Comparison of ENCODE assay signal across 21 cellular contexts in the genomic region with DNA sequence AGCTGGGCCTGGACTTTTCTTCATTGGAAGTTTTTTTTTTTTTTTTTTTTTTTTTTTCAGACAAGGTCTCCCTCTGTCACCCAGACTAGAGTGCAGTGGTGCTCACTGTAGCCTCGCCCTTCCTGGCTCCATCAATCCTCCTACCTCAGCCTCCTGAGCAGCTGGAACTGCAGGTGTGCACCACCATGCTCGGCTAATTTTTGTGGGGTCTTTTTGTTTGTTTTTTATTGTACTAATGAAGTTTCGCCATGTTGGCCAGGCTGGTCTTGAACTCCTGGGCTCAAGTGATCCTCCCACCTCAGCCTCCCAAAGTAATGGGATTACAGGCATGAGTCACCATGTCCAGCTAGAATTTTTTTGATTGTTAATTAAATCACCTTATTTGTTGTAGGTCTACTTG. TPM values are rescaled to one million over a fixed set of nuclear protein-coding genes. Genes with fewer than 3 reads are reported as not detected.
DNase-seq lines count a peak whose midpoint lies in the region; ATAC-seq and TF ChIP-seq lines count a peak whose summit lies in the region.
"Had no signal": no experiment of that assay in that cellular context is flagged by ENCODE, and none has a peak within 500 bp of the region (broad histone marks: within the 10 kb centered on the region; RNA-seq: fewer than 3 reads in every experiment).

No MANE protein-coding gene starts in this region.

- POLR2A ChIA-PET in HEK293T (lab: Yijun Ruan, JAX) = no interaction called here

- no peak overlapping the region for H3K4me3 Mint-ChIP-seq in activated T-cell treated with anti-CD3 and anti-CD28 coated beads, Interleukin-2, amount 50 U/mL, for 24 hours
- H3K4me3 Mint-ChIP-seq in endothelial cell (ENCODE audit: unreplicated experiment) = no peak overlapping the region
- no peak overlapping the region for H3K4me3 Mint-ChIP-seq in stimulated activated memory B cell treated with anti-CD40 and anti-IgM and Interleukin-4, amounts not matched to agents 10 μg/mL and 1 μg/mL and 100 μg/mL, for 72 hours
- H3K4me3 Mint-ChIP-seq: GM23338, H9 had no signal

- no peaks in the 10 kb centered on the region for H3K9me3 Mint-ChIP-seq in activated T-cell treated with anti-CD3 and anti-CD28 coated beads, Interleukin-2, amount 50 U/mL, for 24 hours
- H3K9me3 Mint-ChIP-seq in endothelial cell (ENCODE audit: unreplicated experiment) = no peaks in the 10 kb centered on the region
- no peaks in the 10 kb centered on the region for H3K9me3 Mint-ChIP-seq in stimulated activated memory B cell treated with anti-CD40 and anti-IgM and Interleukin-4, amounts not matched to agents 10 μg/mL and 1 μg/mL and 100 μg/mL, for 72 hours
- H3K9me3 Mint-ChIP-seq: CD4-positive, alpha-beta memory T cell; GM23338; H9 had no signal

- no peak overlapping the region for H3K27ac Mint-ChIP-seq in activated T-cell treated with anti-CD3 and anti-CD28 coated beads, Interleukin-2, amount 50 U/mL, for 24 hours
- peak overlapping the region; percentile 24 for H3K27ac Mint-ChIP-seq in endothelial cell (ENCODE audit: unreplicated experiment)
- no peak overlapping the region for H3K27ac Mint-ChIP-seq in stimulated activated memory B cell treated with anti-CD40 and anti-IgM and Interleukin-4, amounts not matched to agents 10 μg/mL and 1 μg/mL and 100 μg/mL, for 72 hours
- H3K27ac Mint-ChIP-seq: CD4-positive, alpha-beta memory T cell; GM23338; H9 had no signal

- DNase-seq in activated T-cell treated with anti-CD3 and anti-CD28 coated beads, Interleukin-2, amount 50 U/mL, for 24 hours = peak; percentile 12
- DNase-seq in activated T-cell treated with anti-CD3 and anti-CD28 coated beads, Interleukin-2, amount 50 U/mL, for 48 hours = no peak
- DNase-seq in HEK293T (ENCODE audit: extremely low spot score) (no peak), endothelial cell (ENCODE audit: low spot score) (no peak), ecto neural progenitor cell (ENCODE audit: low spot score) (no peak)
- DNase-seq: C1 segment of cervical spinal cord; Calu3; CD4-positive, alpha-beta memory T cell; COR-L47; DMS53; DMS79 treated with DMSO at 0.1 percent for 48 hours; GF-D8; H9 had no signal

- CTCF ChIA-PET in HEK293T (lab: Yijun Ruan, JAX) = no interaction called here

- no peak for ATAC-seq in stimulated activated memory B cell treated with anti-CD40 and anti-IgM and Interleukin-4, amounts not matched to agents 10 μg/mL and 1 μg/mL and 100 μg/mL, for 72 hours
- ATAC-seq: GM23338, HCT116 had no signal

- H3K4me1 Mint-ChIP-seq in activated T-cell treated with anti-CD3 and anti-CD28 coated beads, Interleukin-2, amount 50 U/mL, for 24 hours (ENCODE audit: low read depth) = peaks cover 39% of the 10 kb centered on the region
- H3K4me1 Mint-ChIP-seq in endothelial cell (ENCODE audit: unreplicated experiment) = peaks cover 19% of the 10 kb centered on the region
- H3K4me1 Mint-ChIP-seq in stimulated activated memory B cell treated with anti-CD40 and anti-IgM and Interleukin-4, amounts not matched to agents 10 μg/mL and 1 μg/mL and 100 μg/mL, for 72 hours = peaks cover 22% of the 10 kb centered on the region

- no peaks in the 10 kb centered on the region for H3K27me3 Mint-ChIP-seq in activated T-cell treated with anti-CD3 and anti-CD28 coated beads, Interleukin-2, amount 50 U/mL, for 24 hours
- peaks cover 6% of the 10 kb centered on the region for H3K27me3 Mint-ChIP-seq in endothelial cell (ENCODE audit: unreplicated experiment)
- no peaks in the 10 kb centered on the region for H3K27me3 Mint-ChIP-seq in stimulated activated memory B cell treated with anti-CD40 and anti-IgM and Interleukin-4, amounts not matched to agents 10 μg/mL and 1 μg/mL and 100 μg/mL, for 72 hours
- H3K27me3 Mint-ChIP-seq: CD4-positive, alpha-beta memory T cell had no signal

- TF ChIP-seq CTCF in endothelial cell (IDR thresholded peaks at IDR 0.05; ENCODE audit: unreplicated experiment) = no peak

- peaks cover 44% of the 10 kb centered on the region for H3K36me3 Mint-ChIP-seq in activated T-cell treated with anti-CD3 and anti-CD28 coated beads, Interleukin-2, amount 50 U/mL, for 24 hours (ENCODE audit: low read depth)
- peaks cover 32% of the 10 kb centered on the region for H3K36me3 Mint-ChIP-seq in endothelial cell (ENCODE audit: low read depth, unreplicated experiment)
- peaks cover 15% of the 10 kb centered on the region for H3K36me3 Mint-ChIP-seq in stimulated activated memory B cell treated with anti-CD40 and anti-IgM and Interleukin-4, amounts not matched to agents 10 μg/mL and 1 μg/mL and 100 μg/mL, for 72 hours

TF ChIP-seq in HEK293T, 16 proteins besides CTCF, POLR2A, EP300 and RAD21:
- TF ChIP-seq TARDBP (IDR thresholded peaks at IDR 0.05) (no peak), FOXK2 (IDR thresholded peaks at IDR 0.05) (no peak), L3MBTL2 (conservative IDR thresholded peaks at IDR 0.05) (no peak), ZNF384 (IDR thresholded peaks at IDR 0.05) (peak; percentile 69)

RNA-seq across cellular contexts. Expression of a gene that starts 3.6 kb away (rescaled TPM):
- 69.6 TPM for total RNA-seq in endothelial cell (ENCODE audit: unreplicated experiment)

RNA-seq across cellular contexts. Expression of a gene that starts 26.9 kb away (rescaled TPM):
- 565 TPM for total RNA-seq in endothelial cell (ENCODE audit: unreplicated experiment)
- total RNA-seq: Calu3 had no signal

RNA-seq across cellular contexts. Expression of a gene that starts 31.8 kb away (rescaled TPM):
- 7.6 TPM for total RNA-seq in endothelial cell (ENCODE audit: unreplicated experiment)

RNA-seq across cellular contexts. Expression of a gene that starts 35.1 kb away (rescaled TPM):
- total RNA-seq in endothelial cell (ENCODE audit: unreplicated experiment) = not detected
- total RNA-seq: A172, A673, Calu3, Daoy, G401, GM23338, H4, H9 had no signal

RNA-seq across cellular contexts. Expression of a gene that starts 40.8 kb away (rescaled TPM):
- total RNA-seq in endothelial cell (ENCODE audit: unreplicated experiment) = 7.3 TPM
- total RNA-seq: H4 had no signal
